9 cellular contexts compared by ENCODE assay signal in genomic region chr16:11698271-11698689, GRCh38. TPM values are rescaled to one million over a fixed set of nuclear protein-coding genes. Genes with fewer than 3 reads are reported as not detected.
DNase-seq lines count a peak whose midpoint lies in the region; ATAC-seq, FAIRE-seq and TF ChIP-seq lines count a peak whose summit lies in the region.
"Had no signal": no experiment of that assay in that cellular context is flagged by ENCODE, and none has a peak within 500 bp of the region (broad histone marks: within the 10 kb centered on the region; RNA-seq: fewer than 3 reads in every experiment).

No MANE protein-coding gene starts in this region.

- H3K27ac ChIP-seq in K562 (ENCODE audit: extremely low read depth, low read depth, low read length) (no peak overlapping the region), neutrophil (peak overlapping the region; percentile 93)

- peaks cover 76% of the 10 kb centered on the region for H3K36me3 ChIP-seq in K562 (ENCODE audit: control insufficient read depth, insufficient read depth, low read length)
- H3K36me3 ChIP-seq in neutrophil, result peaks cover 21% of the 10 kb centered on the region

- peak in 2 of 3 experiments; percentile 24 to 33; a peak in 2 of 6 replicates for TF ChIP-seq CTCF in K562 (IDR thresholded peaks at IDR 0.05 in 2 of 3, conservative IDR thresholded peaks at IDR 0.05 in 1 of 3; ENCODE audit: insufficient read depth in 2 of 3, low read depth in 1 of 3, low read length in 3 of 3)
- no peak for TF ChIP-seq CTCF in neutrophil (IDR thresholded peaks at IDR 0.05)

- H4K20me1 ChIP-seq in K562 (replicated peaks; ENCODE audit: control insufficient read depth, insufficient read depth, low read length), result no peaks in the 10 kb centered on the region

- no peak overlapping the region for H3K9ac ChIP-seq in K562 (ENCODE audit: insufficient read depth in 1 of 2, low read depth in 2 of 2, low read length in 2 of 2)

- POLR2A ChIA-PET in K562 (lab: Yijun Ruan, JAX), result no interaction called here

- no peak overlapping the region for H3K4me2 ChIP-seq in K562 (ENCODE audit: insufficient read depth, low read length)

- intact Hi-C loops in K562 (cut with micrococcal nuclease), result no loop called here

- H3K27me3 ChIP-seq in K562 (ENCODE audit: control insufficient read depth in 2 of 2, insufficient read depth in 2 of 2, low read length in 2 of 2), result no peaks in the 10 kb centered on the region
- no peaks in the 10 kb centered on the region for H3K27me3 ChIP-seq in neutrophil

- H3K4me3 ChIP-seq in K562 (no peak overlapping the region), neutrophil (ENCODE audit: low read depth in 1 of 2, low read length in 1 of 2) (no peak overlapping the region)
- H3K4me3 ChIP-seq: skin epidermis had no signal

- no peaks in the 10 kb centered on the region for H3K4me1 ChIP-seq in K562 (replicated peaks in 1 of 2; ENCODE audit: control insufficient read depth in 2 of 2, insufficient read depth in 2 of 2, low read length in 2 of 2)
- H3K4me1 ChIP-seq in neutrophil (ENCODE audit: control insufficient read depth in 1 of 2, insufficient read depth in 1 of 2, low read depth in 1 of 2, low read length in 1 of 2), result peaks cover 39 to 40% of the 10 kb centered on the region in 2 experiments

- no peak for FAIRE-seq in K562 (lab: Jason Lieb, UNC)

- no peaks in the 10 kb centered on the region for H3K79me2 ChIP-seq in K562 (ENCODE audit: control insufficient read depth, insufficient read depth, low read length)

- TF ChIP-seq RAD21 in K562 (CRISPR knock-in tag; conservative IDR thresholded peaks at IDR 0.05 in 1 of 2, IDR thresholded peaks at IDR 0.05 in 1 of 2), result no peak

- in situ Hi-C loops in K562 (cut with MboI), result no loop called here

- H2AFZ ChIP-seq in K562 (ENCODE audit: low read depth, low read length), result no peak overlapping the region

- TF ChIP-seq EP300 in K562 (IDR thresholded peaks at IDR 0.05; ENCODE audit: low read length), result no peak

- TF ChIP-seq POLR2A in K562 (conservative IDR thresholded peaks at IDR 0.05), result no peak

- 77% methylated on average over 6 of the region's 7 CpGs for WGBS in K562 (ENCODE audit: insufficient coverage, low coverage, missing lambda C conversion rate)

- H3K9me1 ChIP-seq in K562 (ENCODE audit: control insufficient read depth, insufficient read depth, low read length), result peaks cover 3% of the 10 kb centered on the region

- BruUV-seq in K562 (replicated peaks; lab: Mats Ljungman, UMichigan), result no TSS peak

- H3K9me3 ChIP-seq in K562 (replicated peaks; ENCODE audit: control insufficient read depth, insufficient read depth, low read depth, low read length) (no peaks in the 10 kb centered on the region), neutrophil (no peaks in the 10 kb centered on the region)

- DNase-seq in ELR (ENCODE audit: low read depth) (peak; percentile 45), NAMALWA (ENCODE audit: low spot score) (peak; percentile 37), K562 (ENCODE audit: extremely low read depth in 1 of 4, low spot score in 3 of 4) (no peak), NCI-H345 (lab: John Stamatoyannopoulos, UW) (no peak), DMS79 (lab: John Stamatoyannopoulos, UW) (no peak)
- DNase-seq: NCI-H510A treated with DMSO at 0.1 percent for 48 hours had no signal

- ATAC-seq in K562 (0 out of 3 replicates have a peak, but pooled peaks have one; percentile 26), HG02884 (IDR thresholded peaks at IDR 0.05; ENCODE audit: unreplicated experiment) (no peak)

- CTCF ChIA-PET in K562 (lab: Yijun Ruan, JAX; ENCODE audit: low intra/inter-chr PET ratio), result no interaction called here

TF ChIP-seq in K562, 482 proteins besides CTCF, POLR2A, EP300 and RAD21 (continues in another document):
- TF ChIP-seq ZNF512 (tag; IDR thresholded peaks at IDR 0.05), result no peak
- TF ChIP-seq HMGXB4 (CRISPR knock-in tag; IDR thresholded peaks at IDR 0.05), result no peak
- no peak for TF ChIP-seq E2F4 (CRISPR knock-in tag; IDR thresholded peaks at IDR 0.05; ENCODE audit: low read depth)
- no peak for TF ChIP-seq SREBF1 (IDR thresholded peaks at IDR 0.05; ENCODE audit: borderline replicate concordance, low read depth, low read length)
- no peak for TF ChIP-seq STAT5B (CRISPR knock-in tag; IDR thresholded peaks at IDR 0.05)

RNA-seq across cellular contexts. Expression of gene SNN, which starts 30.0 kb away (rescaled TPM):
- 0.81 and 2.2 TPM in 2 replicates for total RNA-seq in K562 (2011; cell fraction: chromatin; rRNA removed; ENCODE audit: low replicate concordance)
- total RNA-seq in K562 (2011; cell fraction: nucleolus; rRNA removed), result 1.7 and 2.0 TPM in 2 replicates
- total RNA-seq in K562 (2011; cell fraction: nucleoplasm; rRNA removed), result 1.8 and 2.4 TPM in 2 replicates
- total RNA-seq in K562 (2014; rRNA removed), result 1.4 and 2.4 TPM in 2 replicates
- total RNA-seq in K562 (2014; rRNA removed; fragmentation: Illumina TruSeq; extraction: Trizol), result 1.5 and 1.6 TPM in 2 replicates
- 2.8 and 3.0 TPM in 2 replicates for total RNA-seq in K562 (2015; rRNA removed; fragmentation: Illumina TruSeq; extraction: Trizol)
- 2.0 and 2.9 TPM in 2 replicates for total RNA-seq in K562 (2021)
- polyA plus RNA-seq in K562 (2011; rRNA removed), result 2.2 and 2.3 TPM in 2 replicates
- polyA plus RNA-seq in K562 (2011; cell fraction: cytosol; rRNA removed), result 2.3 and 2.9 TPM in 2 replicates
- polyA plus RNA-seq in K562 (2011; cell fraction: nucleus; rRNA removed), result 1.2 and 2.1 TPM in 2 replicates
- polyA plus RNA-seq in K562 (2012), result 3.0 and 3.7 TPM in 2 replicates
- polyA plus RNA-seq in K562 (2014; fragmentation: Illumina TruSeq; extraction: Trizol), result 1.9 and 2.6 TPM in 2 replicates
- under 1 TPM; 0.07 to 0.22 TPM for polyA plus RNA-seq in K562 (2014; fragmentation: Nextera tagmentation; extraction: Ambion mirVana)
- 1.9 and 2.5 TPM in 2 replicates for polyA plus RNA-seq in K562 (2014; rRNA removed)
- 1.4 TPM in 2 replicates for polyA minus RNA-seq in K562 (2011; rRNA and poly(A)+ RNA removed)
- 0.67 and 1.7 TPM in 2 replicates for polyA minus RNA-seq in K562 (2011; cell fraction: cytosol; rRNA and poly(A)+ RNA removed)
- 0.94 and 2.0 TPM in 2 replicates for polyA minus RNA-seq in K562 (2011; cell fraction: nucleus; rRNA and poly(A)+ RNA removed)

RNA-seq across cellular contexts. Expression of gene TXNDC11, which starts 44.4 kb away (rescaled TPM):
- total RNA-seq in K562 (2011; cell fraction: chromatin; rRNA removed; ENCODE audit: low replicate concordance), result 65.0 and 78.1 TPM in 2 replicates
- 60.9 and 64.0 TPM in 2 replicates for total RNA-seq in K562 (2011; cell fraction: nucleolus; rRNA removed)
- total RNA-seq in K562 (2011; cell fraction: nucleoplasm; rRNA removed), result 65.3 and 87.2 TPM in 2 replicates
- total RNA-seq in K562 (2014; rRNA removed), result 26.2 and 32.9 TPM in 2 replicates
- total RNA-seq in K562 (2014; rRNA removed; fragmentation: Illumina TruSeq; extraction: Trizol), result 17.8 TPM in 2 replicates
- total RNA-seq in K562 (2015; rRNA removed; fragmentation: Illumina TruSeq; extraction: Trizol), result 28.2 and 28.6 TPM in 2 replicates
- total RNA-seq in K562 (2021), result 25.4 and 26.2 TPM in 2 replicates
- 32.6 and 35.8 TPM in 2 replicates for polyA plus RNA-seq in K562 (2011; rRNA removed)
- 40.2 and 47.6 TPM in 2 replicates for polyA plus RNA-seq in K562 (2011; cell fraction: cytosol; rRNA removed)
- polyA plus RNA-seq in K562 (2011; cell fraction: nucleus; rRNA removed), result 36.3 and 37.9 TPM in 2 replicates
- 18.8 and 43.5 TPM in 2 replicates for polyA plus RNA-seq in K562 (2012)
- 27.7 and 29.2 TPM in 2 replicates for polyA plus RNA-seq in K562 (2014; fragmentation: Illumina TruSeq; extraction: Trizol)
- polyA plus RNA-seq in K562 (2014; fragmentation: Nextera tagmentation; extraction: Ambion mirVana), result 1 to 10 TPM in 1 of 2 experiments, under 1 TPM in 1; 0.66 to 2.3 TPM
- 22.2 and 32.3 TPM in 2 replicates for polyA plus RNA-seq in K562 (2014; rRNA removed)
- 30.8 and 36.2 TPM in 2 replicates for polyA minus RNA-seq in K562 (2011; rRNA and poly(A)+ RNA removed)
- polyA minus RNA-seq in K562 (2011; cell fraction: cytosol; rRNA and poly(A)+ RNA removed), result 13.2 and 22.6 TPM in 2 replicates
- 14.3 and 22.9 TPM in 2 replicates for polyA minus RNA-seq in K562 (2011; cell fraction: nucleus; rRNA and poly(A)+ RNA removed)

Comparison
In these comparisons a context has a peak if more than half of its experiments do, and no peak if none do; other contexts are left out.
1. DNase-seq: peak in ELR (single experiment) and NAMALWA (single experiment); none in K562 (0 of 4), NCI-H345 (single experiment) and DMS79 (single experiment).